ENCODE assay signal across 27 cellular contexts in the genomic region with DNA sequence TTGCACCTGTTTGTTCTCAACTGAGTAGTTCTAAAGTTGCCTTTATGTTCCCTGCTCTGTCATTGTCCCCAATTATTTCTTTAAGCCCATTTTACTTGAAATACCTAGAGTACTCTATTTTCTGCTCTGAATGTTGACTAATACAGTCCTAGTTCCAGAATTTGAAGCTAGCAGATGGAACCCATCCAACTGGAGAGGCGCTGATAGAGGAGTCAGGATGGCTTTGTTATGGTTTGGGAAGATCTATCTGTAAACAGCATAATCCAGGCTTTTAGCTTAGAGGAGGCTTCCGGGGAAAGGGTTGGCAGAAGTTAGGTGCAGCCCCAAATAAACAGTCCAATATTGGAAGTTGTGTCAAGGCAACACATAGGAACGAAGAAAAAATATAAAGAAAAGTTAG.
"Had no signal": no experiment of that assay in that cellular context is flagged by ENCODE, and none has a peak within 500 bp of the region (broad histone marks: within the 10 kb centered on the region; RNA-seq: fewer than 3 reads in every experiment).

No MANE protein-coding gene starts in this region.

- H3K27me3 ChIP-seq: colonic mucosa, left lung, right atrium auricular region, suprapubic skin, transverse colon, upper lobe of right lung, uterus had no signal

- H3K36me3 Mint-ChIP-seq: immature natural killer cell; naive thymus-derived CD8-positive, alpha-beta T cell had no signal

- H3K4me3 ChIP-seq: colonic mucosa, left lung, prostate gland, right atrium auricular region, smooth muscle cell, suprapubic skin, transverse colon, upper lobe of right lung, uterus had no signal

- H3K36me3 ChIP-seq: colonic mucosa, left lung, prostate gland, right atrium auricular region, suprapubic skin, transverse colon, upper lobe of right lung, uterus had no signal

- ATAC-seq: esophagus mucosa; left lung; naive thymus-derived CD8-positive, alpha-beta T cell; sciatic nerve; stimulated activated naive CD8-positive, alpha-beta T cell treated with anti-CD3 and anti-CD28 coated beads, Interleukin-15, amount 100 ng/mL, for 72 hours; upper lobe of right lung had no signal

- DNase-seq: colonic mucosa; effector CD8-positive, alpha-beta T cell; endodermal cell; hypothalamus; immature natural killer cell; left lung; mesendoderm; midbrain; naive thymus-derived CD8-positive, alpha-beta T cell; nephron progenitor cell; nucleus accumbens; stimulated activated CD4-positive, alpha-beta T cell treated with anti-CD3 and anti-CD28 coated beads, Interleukin-12 subunit alpha, Interleukin-12 subunit beta, amount 100 ng/mL, for 4 hours; stimulated activated CD4-positive, alpha-beta T cell treated with anti-CD3 and anti-CD28 coated beads, Interleukin-1b, Interleukin-23, amount 100 ng/mL, for 48 hours; stimulated activated CD4-positive, alpha-beta T cell treated with anti-CD3 and anti-CD28 coated beads, Interleukin-4, amount 100 ng/mL, for 1 hour; stimulated activated CD8-positive, alpha-beta memory T cell treated with anti-CD3 and anti-CD28 coated beads, Interleukin-4, amount 100 ng/mL, for 48 hours; stimulated activated naive CD4-positive, alpha-beta T cell; stimulated activated naive CD8-positive, alpha-beta T cell treated with anti-CD3 and anti-CD28 coated beads, Interleukin-15, amount 100 ng/mL, for 72 hours; transverse colon; upper lobe of right lung; uterus had no signal

- H3K4me1 ChIP-seq: colonic mucosa, left lung, prostate gland, right atrium auricular region, transverse colon, upper lobe of right lung, uterus had no signal

- H3K4me1 Mint-ChIP-seq: immature natural killer cell; naive thymus-derived CD8-positive, alpha-beta T cell; stimulated activated naive CD8-positive, alpha-beta T cell treated with anti-CD3 and anti-CD28 coated beads, Interleukin-15, amount 100 ng/mL, for 72 hours had no signal

- H3K27ac ChIP-seq: colonic mucosa, left lung, prostate gland, right atrium auricular region, suprapubic skin, transverse colon, upper lobe of right lung, uterus had no signal

- H3K4me3 Mint-ChIP-seq: dendritic cell treated with granulocyte-macrophage colony-stimulating factor and Interleukin-4, amounts not matched to agents 40 ng/mL and 50 ng/mL, for 4 days; endodermal cell; immature natural killer cell; naive thymus-derived CD8-positive, alpha-beta T cell; nephron progenitor cell; stimulated activated naive CD8-positive, alpha-beta T cell treated with anti-CD3 and anti-CD28 coated beads, Interleukin-15, amount 100 ng/mL, for 72 hours had no signal

- H3K27ac Mint-ChIP-seq: dendritic cell treated with granulocyte-macrophage colony-stimulating factor and Interleukin-4, amounts not matched to agents 40 ng/mL and 50 ng/mL, for 4 days; endodermal cell; immature natural killer cell; naive thymus-derived CD8-positive, alpha-beta T cell; nephron progenitor cell; stimulated activated naive CD8-positive, alpha-beta T cell treated with anti-CD3 and anti-CD28 coated beads, Interleukin-15, amount 100 ng/mL, for 72 hours had no signal

- H3K9me3 ChIP-seq: colonic mucosa, left lung, prostate gland, right atrium auricular region, suprapubic skin, transverse colon, upper lobe of right lung, uterus had no signal

- H3K9me3 Mint-ChIP-seq: dendritic cell treated with granulocyte-macrophage colony-stimulating factor and Interleukin-4, amounts not matched to agents 40 ng/mL and 50 ng/mL, for 4 days; endodermal cell; nephron progenitor cell had no signal

- H3K27me3 Mint-ChIP-seq: dendritic cell treated with granulocyte-macrophage colony-stimulating factor and Interleukin-4, amounts not matched to agents 40 ng/mL and 50 ng/mL, for 4 days; stimulated activated naive CD8-positive, alpha-beta T cell treated with anti-CD3 and anti-CD28 coated beads, Interleukin-15, amount 100 ng/mL, for 72 hours had no signal

- H3K4me2 ChIP-seq: smooth muscle cell had no signal
